ENCODE assay signal across 1 cellular context in genomic region chr5:149586708-149587318, GRCh38.
TF ChIP-seq lines count a peak whose summit lies in the region.

No MANE protein-coding gene starts in this region.

TF ChIP-seq in WTC11, 78 proteins besides CTCF, POLR2A, EP300 and RAD21 (continued from another document):
- TF ChIP-seq AFF4 (CRISPR knock-in tag; IDR thresholded peaks at IDR 0.05; ENCODE audit: borderline replicate concordance) (no peak), KAT7 (CRISPR knock-in tag; IDR thresholded peaks at IDR 0.05; ENCODE audit: borderline replicate concordance) (no peak), ZNF423 (CRISPR knock-in tag; IDR thresholded peaks at IDR 0.05) (no peak), ZNF232 (CRISPR knock-in tag; IDR thresholded peaks at IDR 0.05) (no peak), E2F5 (CRISPR knock-in tag; IDR thresholded peaks at IDR 0.05) (no peak)
